ENCODE assay signal across 19 cellular contexts in the genomic region with DNA sequence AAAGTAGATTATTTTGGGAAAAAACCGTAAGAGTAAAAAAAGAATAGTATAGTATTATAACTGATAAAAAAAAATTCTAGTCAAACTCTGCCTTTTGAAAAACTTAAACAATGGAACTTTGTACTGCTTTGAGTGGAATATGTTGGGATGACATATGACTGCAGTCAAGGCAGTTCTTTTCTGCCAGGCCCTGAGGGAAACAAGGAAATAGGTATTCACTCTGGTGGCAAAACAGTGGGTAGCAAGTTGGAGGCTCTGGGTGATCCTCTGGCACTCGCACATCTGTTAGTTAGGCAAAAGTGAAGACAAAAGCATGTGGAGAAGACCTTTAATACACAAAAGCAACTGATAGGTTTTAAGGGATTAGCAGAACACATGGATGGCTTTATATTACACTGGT.
DNase-seq lines count a peak whose midpoint lies in the region; ATAC-seq and TF ChIP-seq lines count a peak whose summit lies in the region.
"Had no signal": no experiment of that assay in that cellular context is flagged by ENCODE, and none has a peak within 500 bp of the region (broad histone marks: within the 10 kb centered on the region; RNA-seq: fewer than 3 reads in every experiment).

No MANE protein-coding gene starts in this region.

- H3K4me2 ChIP-seq in smooth muscle cell = no peak overlapping the region

- WGBS in smooth muscle cell (ENCODE audit: low lambda C conversion rate) = 89% methylated on average over 2 of the region's 2 CpGs

- H3K36me3 ChIP-seq in SK-N-MC (ENCODE audit: insufficient read depth, low read length) (peaks cover 30% of the 10 kb centered on the region), smooth muscle cell (ENCODE audit: low read depth) (peaks cover 17% of the 10 kb centered on the region)

- H3K27me3 Mint-ChIP-seq in stimulated activated naive CD8-positive, alpha-beta T cell treated with anti-CD3 and anti-CD28 coated beads, Interleukin-15, Interleukin-2, amounts not matched to agents 100 ng/mL and 50 ng/mL, for 24 hours = no peaks in the 10 kb centered on the region
- H3K27me3 Mint-ChIP-seq in stimulated activated naive CD8-positive, alpha-beta T cell treated with anti-CD3 and anti-CD28 coated beads, Interleukin-15, amount 100 ng/mL, for 72 hours = no peaks in the 10 kb centered on the region

- H3K4me1 Mint-ChIP-seq in stimulated activated naive CD8-positive, alpha-beta T cell treated with anti-CD3 and anti-CD28 coated beads, Interleukin-15, Interleukin-2, amounts not matched to agents 100 ng/mL and 50 ng/mL, for 24 hours (ENCODE audit: low read depth) = peaks cover 4% of the 10 kb centered on the region
- H3K4me1 Mint-ChIP-seq in stimulated activated naive CD8-positive, alpha-beta T cell treated with anti-CD3 and anti-CD28 coated beads, Interleukin-15, amount 100 ng/mL, for 72 hours = no peaks in the 10 kb centered on the region

- ATAC-seq in stimulated activated naive CD8-positive, alpha-beta T cell treated with anti-CD3 and anti-CD28 coated beads, Interleukin-15, amount 100 ng/mL, for 72 hours = no peak
- no peak for ATAC-seq in GM19328 (IDR thresholded peaks at IDR 0.05; ENCODE audit: unreplicated experiment)
- no peak for ATAC-seq in HG03432 (IDR thresholded peaks at IDR 0.05; ENCODE audit: unreplicated experiment)
- ATAC-seq: K562 had no signal

- H3K79me2 ChIP-seq in smooth muscle cell (ENCODE audit: low read depth) = no peaks in the 10 kb centered on the region

- H3K36me3 Mint-ChIP-seq in stimulated activated naive CD8-positive, alpha-beta T cell treated with anti-CD3 and anti-CD28 coated beads, Interleukin-15, Interleukin-2, amounts not matched to agents 100 ng/mL and 50 ng/mL, for 24 hours (ENCODE audit: low read depth) = peaks cover 52% of the 10 kb centered on the region

- H3K27me3 ChIP-seq in smooth muscle cell (ENCODE audit: low read depth) = no peaks in the 10 kb centered on the region

- no peak overlapping the region for H2AFZ ChIP-seq in smooth muscle cell (ENCODE audit: low read depth)

- H3K9me3 ChIP-seq in SK-N-MC (ENCODE audit: low read depth, low read length) (no peaks in the 10 kb centered on the region), smooth muscle cell (replicated peaks; ENCODE audit: low read depth) (no peaks in the 10 kb centered on the region)

- H3K27ac ChIP-seq in SK-N-MC (peak overlapping the region; percentile 76), smooth muscle cell (ENCODE audit: low read depth) (peak overlapping the region; percentile 49)
- H3K27ac ChIP-seq: C4-2B had no signal

- H3K4me3 ChIP-seq in SK-N-MC = no peak overlapping the region
- no peak overlapping the region for H3K4me3 ChIP-seq in smooth muscle cell
- H3K4me3 ChIP-seq: K562 had no signal

- no peaks in the 10 kb centered on the region for H4K20me1 ChIP-seq in smooth muscle cell (ENCODE audit: low read depth)

- TF ChIP-seq CTCF in smooth muscle cell (IDR thresholded peaks at IDR 0.05; ENCODE audit: borderline replicate concordance, insufficient read depth, poor library complexity, severe bottlenecking) = no peak

- peaks cover 10% of the 10 kb centered on the region for H3K4me1 ChIP-seq in smooth muscle cell (ENCODE audit: low read depth)

- no peak overlapping the region for H3K9ac ChIP-seq in SK-N-MC (ENCODE audit: insufficient read length)
- H3K9ac ChIP-seq in smooth muscle cell (ENCODE audit: low read depth) = no peak overlapping the region

- H3F3A ChIP-seq in smooth muscle cell (ENCODE audit: low read depth) = no peaks in the 10 kb centered on the region

- no peak overlapping the region for H3K4me3 Mint-ChIP-seq in stimulated activated naive CD8-positive, alpha-beta T cell treated with anti-CD3 and anti-CD28 coated beads, Interleukin-15, Interleukin-2, amounts not matched to agents 100 ng/mL and 50 ng/mL, for 24 hours
- no peak overlapping the region for H3K4me3 Mint-ChIP-seq in stimulated activated naive CD8-positive, alpha-beta T cell treated with anti-CD3 and anti-CD28 coated beads, Interleukin-15, amount 100 ng/mL, for 72 hours

- H3K9me3 Mint-ChIP-seq in stimulated activated naive CD8-positive, alpha-beta T cell treated with anti-CD3 and anti-CD28 coated beads, Interleukin-15, Interleukin-2, amounts not matched to agents 100 ng/mL and 50 ng/mL, for 24 hours = no peaks in the 10 kb centered on the region
- no peaks in the 10 kb centered on the region for H3K9me3 Mint-ChIP-seq in stimulated activated naive CD8-positive, alpha-beta T cell treated with anti-CD3 and anti-CD28 coated beads, Interleukin-15, amount 100 ng/mL, for 72 hours

- H3K27ac Mint-ChIP-seq in stimulated activated naive CD8-positive, alpha-beta T cell treated with anti-CD3 and anti-CD28 coated beads, Interleukin-15, Interleukin-2, amounts not matched to agents 100 ng/mL and 50 ng/mL, for 24 hours = peak overlapping the region; percentile 68
- no peak overlapping the region for H3K27ac Mint-ChIP-seq in stimulated activated naive CD8-positive, alpha-beta T cell treated with anti-CD3 and anti-CD28 coated beads, Interleukin-15, amount 100 ng/mL, for 72 hours

- DNase-seq in stimulated activated naive CD8-positive, alpha-beta T cell treated with anti-CD3 and anti-CD28 coated beads, Interleukin-15, amount 100 ng/mL, for 72 hours = no peak
- DNase-seq in SK-N-MC (ENCODE audit: low read depth, low spot score) (no peak), foreskin melanocyte (peak; percentile 80), smooth muscle cell (lab: John Stamatoyannopoulos, UW; ENCODE audit: unreplicated experiment) (no peak), cerebellum (ENCODE audit: low spot score) (no peak)
- DNase-seq: DND-41; HCEC 1CT; NCI-H1092 treated with DMSO at 0.1 percent for 48 hours; NCI-H146; NCI-H2081; NCI-H446 treated with DMSO at 0.1 percent for 48 hours; NCI-H69; NK-92 treated with Interleukin-12 subunit alpha and Interleukin-12 subunit beta, amount 100 ng/mL, for 24 hours; SHP77 treated with DMSO at 0.1 percent for 48 hours had no signal
